11 cellular contexts compared by ENCODE assay signal in the genomic region with DNA sequence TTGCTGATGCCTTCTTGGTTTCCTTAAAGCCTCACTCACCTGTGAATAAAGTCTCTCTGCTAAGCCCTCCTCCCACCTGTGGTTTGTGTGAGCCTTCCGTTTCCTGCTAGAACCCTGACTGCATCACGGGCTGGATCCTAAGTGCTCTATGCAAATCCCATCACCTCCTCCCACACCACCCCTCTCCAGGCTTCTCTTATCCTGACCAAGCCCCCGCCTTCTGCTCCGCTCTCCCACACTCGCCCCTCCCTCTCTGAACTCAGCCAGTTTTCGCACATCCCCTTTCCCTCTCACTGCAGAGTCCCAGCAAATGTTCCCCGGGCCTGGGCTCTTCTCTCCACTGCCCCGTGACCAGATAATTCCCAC. TPM values are rescaled to one million over a fixed set of nuclear protein-coding genes. Genes with fewer than 3 reads are reported as not detected.
A peak's percentile ranks its signal among the peaks of the same experiment; 100 is the strongest.
DNase-seq lines count a peak whose midpoint lies in the region; TF ChIP-seq lines count a peak whose summit lies in the region.
"Had no signal": no experiment of that assay in that cellular context is flagged by ENCODE, and none has a peak within 500 bp of the region (broad histone marks: within the 10 kb centered on the region; RNA-seq: fewer than 3 reads in every experiment).

No MANE protein-coding gene starts in this region.

- WGBS in stomach, 5 donors, result 41 to 68% (median 56%) methylated on average over 8 of the region's 8 CpGs

- H3K36me3 ChIP-seq in right atrium auricular region, result no peaks in the 10 kb centered on the region
- H3K36me3 ChIP-seq in Peyer's patch, result no peaks in the 10 kb centered on the region
- no peaks in the 10 kb centered on the region for H3K36me3 ChIP-seq in stomach smooth muscle (ENCODE audit: control insufficient read depth in 2 of 2, insufficient read depth in 2 of 2, low read length in 2 of 2)
- H3K36me3 ChIP-seq in stomach, result peaks cover 0 to 3% (median 0%) of the 10 kb centered on the region in 4 donors
- H3K36me3 ChIP-seq: thoracic aorta had no signal

- H3K4me1 ChIP-seq in right atrium auricular region (peaks cover 0 to 13% of the 10 kb centered on the region in 2 donors), Peyer's patch (no peaks in the 10 kb centered on the region), stomach smooth muscle (ENCODE audit: control insufficient read depth, insufficient read depth, low read length) (peaks cover 63% of the 10 kb centered on the region), stomach (peaks cover 0 to 31% (median 17%) of the 10 kb centered on the region in 4 donors)

- intact Hi-C loops in cardiac septum (cut with DNase I), result no loop called here
- intact Hi-C loops in stomach (cut with DNase I; ENCODE audit: low total_unique reads), result no loop called here

- no peak overlapping the region for H3K9ac ChIP-seq in stomach smooth muscle (ENCODE audit: low read length in 2 of 2)

- TF ChIP-seq POLR2A in Peyer's patch (IDR thresholded peaks at IDR 0.05), result no peak
- TF ChIP-seq POLR2A in stomach (IDR thresholded peaks at IDR 0.05), result no peak

- no peak overlapping the region for H3K4me3 ChIP-seq in right atrium auricular region
- H3K4me3 ChIP-seq in Peyer's patch, result no peak overlapping the region
- H3K4me3 ChIP-seq in stomach smooth muscle (ENCODE audit: low read length in 2 of 2), result no peak overlapping the region
- H3K4me3 ChIP-seq in stomach, result no peak overlapping the region
- H3K4me3 ChIP-seq: SJCRH30, thoracic aorta had no signal

- H3K27ac ChIP-seq in right atrium auricular region (no peak overlapping the region), Peyer's patch (no peak overlapping the region), stomach smooth muscle (ENCODE audit: low read length) (peak overlapping the region; percentile 6), stomach (no peak overlapping the region)
- H3K27ac ChIP-seq: SJCRH30, thoracic aorta had no signal

- TF ChIP-seq CTCF in right atrium auricular region (IDR thresholded peaks at IDR 0.05) (no peak), Peyer's patch (IDR thresholded peaks at IDR 0.05) (no peak), stomach (IDR thresholded peaks at IDR 0.05) (no peak)

- no peak for TF ChIP-seq EP300 in stomach (IDR thresholded peaks at IDR 0.05)

- H3K27me3 ChIP-seq in right atrium auricular region (no peaks in the 10 kb centered on the region), Peyer's patch (no peaks in the 10 kb centered on the region), stomach smooth muscle (ENCODE audit: control insufficient read depth in 1 of 2, insufficient read depth in 2 of 2, low read length in 2 of 2) (no peaks in the 10 kb centered on the region), stomach (no peaks in the 10 kb centered on the region)
- H3K27me3 ChIP-seq: SJCRH30 had no signal

- DNase-seq in cardiac septum (ENCODE audit: low spot score) (peak; percentile 22), right atrium auricular region (ENCODE audit: low spot score) (no peak), Peyer's patch (peak in 2 of 3 donors; percentile 23 to 33), iPS DF 19.7 (ENCODE audit: low read depth, low spot score) (peak; percentile 96), stomach (no peak), mesenteric fat pad (ENCODE audit: low spot score) (no peak)
- DNase-seq in NK-92 treated with Interleukin-12 subunit alpha and Interleukin-12 subunit beta, amount 100 ng/mL, for 24 hours (lab: John Stamatoyannopoulos, UW), result no peak
- DNase-seq: activated effector memory CD4-positive, alpha-beta T cell treated with anti-CD3 and anti-CD28 coated beads, Interleukin-2, amount 50 U/mL, for 16 hours; SJCRH30 had no signal

- no peaks in the 10 kb centered on the region for H3K9me3 ChIP-seq in right atrium auricular region
- H3K9me3 ChIP-seq in Peyer's patch, result no peaks in the 10 kb centered on the region
- no peaks in the 10 kb centered on the region for H3K9me3 ChIP-seq in stomach smooth muscle (ENCODE audit: control insufficient read depth in 2 of 2, low read length in 2 of 2)
- H3K9me3 ChIP-seq in stomach, result no peaks in the 10 kb centered on the region
- H3K9me3 ChIP-seq: SJCRH30, thoracic aorta had no signal

RNA-seq across cellular contexts. Expression of a gene that starts 51.8 kb away (rescaled TPM):
- total RNA-seq in cardiac septum (not detected), right atrium auricular region (under 1 TPM in 1 of 2 donors, not detected in 1; 0.93 TPM), Peyer's patch (1 to 10 TPM in 3 of 4 donors, under 1 TPM in 1; 0.67 to 9.8 (median 7.2) TPM), stomach (1 to 10 TPM in 3 of 5 donors, under 1 TPM in 2; 0.87 to 8.5 (median 1.8) TPM), mesenteric fat pad (not detected)
- 1 to 10 TPM in 2 of 3 donors, under 1 TPM in 1; 0.76 to 3.1 (median 2.1) TPM for polyA plus RNA-seq in stomach
- total RNA-seq: thoracic aorta had no signal

Comparison
In these comparisons a context has a peak if more than half of its experiments do, and no peak if none do; other contexts are left out.
1. DNase-seq: peak in cardiac septum (single experiment), Peyer's patch (2 of 3) and iPS DF 19.7 (single experiment); none in right atrium auricular region (single experiment), stomach (single experiment), mesenteric fat pad (single experiment) and NK-92 treated with Interleukin-12 subunit alpha and Interleukin-12 subunit beta, amount 100 ng/mL, for 24 hours (single experiment).